13 cellular contexts compared by ENCODE assay signal in the genomic region with DNA sequence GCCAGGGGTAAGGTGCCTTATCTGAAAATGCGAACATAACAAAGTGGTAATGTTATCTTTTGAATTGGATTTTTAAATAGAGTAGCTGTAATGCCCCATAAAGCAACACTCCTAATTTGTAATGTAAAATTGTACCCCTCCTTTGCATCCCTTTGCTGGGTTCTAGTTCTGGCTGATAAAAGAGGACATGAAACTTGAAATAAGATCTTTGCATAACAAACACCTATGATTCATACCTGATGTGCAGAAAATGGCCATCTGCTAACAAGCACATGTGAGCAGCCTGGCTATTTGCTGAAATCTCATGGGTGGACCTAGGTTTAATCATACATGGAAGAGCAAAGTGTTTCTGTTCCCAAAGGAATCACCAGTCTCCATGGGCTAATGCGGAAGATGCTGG.
DNase-seq lines count a peak whose midpoint lies in the region; ATAC-seq and TF ChIP-seq lines count a peak whose summit lies in the region.
"Had no signal": no experiment of that assay in that cellular context is flagged by ENCODE, and none has a peak within 500 bp of the region (broad histone marks: within the 10 kb centered on the region; RNA-seq: fewer than 3 reads in every experiment).

No MANE protein-coding gene starts in this region.

- no peaks in the 10 kb centered on the region for H3K79me2 ChIP-seq in Loucy (ENCODE audit: insufficient read depth, low read length)

- no peak overlapping the region for H3K9ac ChIP-seq in Loucy (ENCODE audit: low read depth, low read length, poor library complexity, severe bottlenecking)

- WGBS in prostate gland = 96% methylated on average over 2 of the region's 2 CpGs

- H3K27ac ChIP-seq in right atrium auricular region (no peak overlapping the region), prostate gland (no peak overlapping the region)
- H3K27ac ChIP-seq: dorsolateral prefrontal cortex, heart left ventricle had no signal

- H3K36me3 ChIP-seq in Loucy (ENCODE audit: insufficient read depth, low read length) = no peaks in the 10 kb centered on the region
- no peaks in the 10 kb centered on the region for H3K36me3 ChIP-seq in right atrium auricular region
- H3K36me3 ChIP-seq in prostate gland = no peaks in the 10 kb centered on the region
- H3K36me3 ChIP-seq: heart left ventricle had no signal

- H2AFZ ChIP-seq in Loucy (ENCODE audit: low read length) = peak overlapping the region; percentile 32; the same call in 1 of the 2 replicates

- no peaks in the 10 kb centered on the region for H4K20me1 ChIP-seq in Loucy (ENCODE audit: insufficient read depth, low read length, poor library complexity, severe bottlenecking)

- H3K4me1 ChIP-seq in Loucy (ENCODE audit: insufficient read depth, low read length, poor library complexity, severe bottlenecking) = no peaks in the 10 kb centered on the region
- H3K4me1 ChIP-seq in right atrium auricular region = no peaks in the 10 kb centered on the region
- H3K4me1 ChIP-seq in prostate gland (replicated peaks) = no peaks in the 10 kb centered on the region

- H3K9me3 ChIP-seq in Loucy (ENCODE audit: insufficient read depth, low read depth, low read length) (peaks cover 7% of the 10 kb centered on the region; the same call in 1 of the 2 replicates), right atrium auricular region (peaks cover 0 to 9% of the 10 kb centered on the region in 2 donors), prostate gland (no peaks in the 10 kb centered on the region)

- no peak overlapping the region for H3K4me2 ChIP-seq in Loucy (ENCODE audit: low read depth, low read length, poor library complexity, severe bottlenecking)

- no peak overlapping the region for H3K4me3 ChIP-seq in Loucy (ENCODE audit: low read length, poor library complexity, severe bottlenecking)
- no peak overlapping the region for H3K4me3 ChIP-seq in right atrium auricular region
- no peak overlapping the region for H3K4me3 ChIP-seq in prostate gland
- H3K4me3 ChIP-seq: dorsolateral prefrontal cortex, heart left ventricle had no signal

- ATAC-seq in GM19397 (IDR thresholded peaks at IDR 0.05; ENCODE audit: unreplicated experiment) (peak; percentile 71), HG02852 (IDR thresholded peaks at IDR 0.05; ENCODE audit: unreplicated experiment) (peak; percentile 71)
- ATAC-seq: activated naive CD4-positive, alpha-beta T cell treated with anti-CD3 and anti-CD28 coated beads, Interleukin-2, amount 50 U/mL, for 72 hours; heart left ventricle had no signal

- H3K9me2 ChIP-seq in Loucy (replicated peaks; ENCODE audit: low read depth, low read length) = no peaks in the 10 kb centered on the region

- DNase-seq in DMS 273 treated with DMSO at 0.1 percent for 48 hours (lab: John Stamatoyannopoulos, UW) (peak; percentile 56), COLO668 (lab: John Stamatoyannopoulos, UW; ENCODE audit: unreplicated experiment) (no peak), right atrium auricular region (ENCODE audit: low spot score) (no peak), prostate gland (ENCODE audit: low spot score) (no peak), pons (ENCODE audit: low spot score) (no peak)
- DNase-seq: dorsolateral prefrontal cortex, heart left ventricle, NCI-H146, RPMI8226 had no signal

- TF ChIP-seq CTCF in Loucy (conservative IDR thresholded peaks at IDR 0.05; ENCODE audit: low read length) (no peak), right atrium auricular region (IDR thresholded peaks at IDR 0.05) (no peak), prostate gland (IDR thresholded peaks at IDR 0.05) (no peak)

- no peaks in the 10 kb centered on the region for H3K27me3 ChIP-seq in Loucy (ENCODE audit: insufficient read depth, low read length, poor library complexity, severe bottlenecking)
- H3K27me3 ChIP-seq in right atrium auricular region = no peaks in the 10 kb centered on the region
- H3K27me3 ChIP-seq in prostate gland (replicated peaks; ENCODE audit: insufficient read depth) = no peaks in the 10 kb centered on the region
- H3K27me3 ChIP-seq: dorsolateral prefrontal cortex, heart left ventricle had no signal

- H3F3A ChIP-seq in Loucy (ENCODE audit: low read depth) = no peaks in the 10 kb centered on the region

- TF ChIP-seq POLR2A in prostate gland (IDR thresholded peaks at IDR 0.05) = no peak

- intact Hi-C loops in prostate gland (cut with DNase I) = loop anchor here (5.0 to 10.0 kb wide), 2 partner anchors 584 to 1338 kb away; a partner anchor contains a TSS
